ENCODE assay signal across 9 cellular contexts in the genomic region with DNA sequence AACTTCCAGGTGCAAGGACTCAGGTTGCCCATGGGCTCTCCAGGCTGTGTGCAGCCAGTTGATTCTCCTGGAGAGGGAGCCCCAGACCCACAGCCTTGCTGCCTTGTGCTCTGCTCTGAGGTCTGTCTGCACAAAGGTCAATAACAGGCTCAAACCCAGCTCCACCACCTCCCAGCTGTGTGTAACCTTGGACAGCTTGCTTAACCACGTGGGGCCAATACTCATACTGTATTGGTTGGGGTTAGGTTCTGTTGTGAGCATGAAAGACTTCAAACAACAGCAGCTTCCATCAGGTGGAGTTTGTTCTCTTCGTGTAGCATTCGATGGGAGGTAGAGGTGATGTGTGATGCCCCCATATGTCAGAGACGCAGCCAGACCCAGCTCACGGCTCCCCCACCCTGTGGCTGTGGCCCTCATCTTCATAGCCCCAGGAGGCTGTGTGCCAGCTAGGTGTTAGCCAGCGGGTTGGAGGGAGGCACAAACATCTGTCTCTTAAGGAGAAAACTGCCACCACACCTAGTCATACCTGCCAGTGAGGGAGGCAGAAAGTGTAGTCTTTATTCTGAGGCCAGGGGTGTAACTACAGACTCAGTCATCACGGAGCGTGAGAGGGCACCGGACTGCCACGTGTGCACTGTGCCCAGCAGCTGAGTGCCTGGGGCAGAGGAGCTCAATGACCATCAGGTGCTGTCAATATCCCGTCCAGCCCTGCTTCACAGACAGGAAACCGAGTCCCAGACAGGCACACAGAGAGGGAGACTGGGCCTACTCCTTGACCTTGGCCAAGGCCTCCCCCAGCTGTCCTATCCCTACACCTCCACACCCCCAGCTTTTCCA. TPM values are rescaled to one million over a fixed set of nuclear protein-coding genes. Genes with fewer than 3 reads are reported as not detected.
DNase-seq lines count a peak whose midpoint lies in the region; ATAC-seq and TF ChIP-seq lines count a peak whose summit lies in the region.
"Had no signal": no experiment of that assay in that cellular context is flagged by ENCODE, and none has a peak within 500 bp of the region (broad histone marks: within the 10 kb centered on the region; RNA-seq: fewer than 3 reads in every experiment).

No MANE protein-coding gene starts in this region.

- H3K4me1 Mint-ChIP-seq in activated T-helper 1 cell treated with anti-CD3 and anti-CD28 coated beads, Interleukin-12 subunit alpha, Interleukin-12 subunit beta, Interleukin-2, Interleukin-4 antibody, amounts not matched to agents 30 ng/mL and 10 ng/mL and 1 ng/mL, durations not matched to agents 14 hours and 24 hours and 36 hours (ENCODE audit: low read depth), result no peaks in the 10 kb centered on the region
- H3K4me1 Mint-ChIP-seq in activated CD4-positive, alpha-beta memory T cell treated with anti-CD3 and anti-CD28 coated beads for 36 hours (ENCODE audit: low read depth), result no peaks in the 10 kb centered on the region

- no peaks in the 10 kb centered on the region for H3K9me3 Mint-ChIP-seq in activated T-helper 1 cell treated with anti-CD3 and anti-CD28 coated beads, Interleukin-12 subunit alpha, Interleukin-12 subunit beta, Interleukin-2, Interleukin-4 antibody, amounts not matched to agents 30 ng/mL and 10 ng/mL and 1 ng/mL, durations not matched to agents 14 hours and 24 hours and 36 hours
- no peaks in the 10 kb centered on the region for H3K9me3 Mint-ChIP-seq in activated CD4-positive, alpha-beta memory T cell treated with anti-CD3 and anti-CD28 coated beads for 36 hours

- POLR2A ChIA-PET in activated CD4-positive, alpha-beta memory T cell treated with anti-CD3 and anti-CD28 coated beads for 36 hours (lab: Charles Lee), result no interaction called here

- TF ChIP-seq CTCF in VCaP (conservative IDR thresholded peaks at IDR 0.05) (peak; percentile 28; the same call in 1 of the 2 replicates), dorsolateral prefrontal cortex (IDR thresholded peaks at IDR 0.05 in 54 of 56, conservative IDR thresholded peaks at IDR 0.05 in 2 of 56; ENCODE audit: low read depth in 1 of 56, partially characterized antibody in 56 of 56) (no peak)

- H3K4me3 Mint-ChIP-seq in activated T-helper 1 cell treated with anti-CD3 and anti-CD28 coated beads, Interleukin-12 subunit alpha, Interleukin-12 subunit beta, Interleukin-2, Interleukin-4 antibody, amounts not matched to agents 30 ng/mL and 10 ng/mL and 1 ng/mL, durations not matched to agents 14 hours and 24 hours and 36 hours, result no peak overlapping the region
- H3K4me3 Mint-ChIP-seq in activated CD4-positive, alpha-beta memory T cell treated with anti-CD3 and anti-CD28 coated beads for 36 hours, result no peak overlapping the region

- H3K27ac ChIP-seq in VCaP (no peak overlapping the region), dorsolateral prefrontal cortex (no peak overlapping the region)
- H3K27ac ChIP-seq: adrenal gland had no signal

- DNase-seq in DMS 273 treated with DMSO at 0.1 percent for 48 hours (lab: John Stamatoyannopoulos, UW) (peak; percentile 86), left colon (no peak), dorsolateral prefrontal cortex (no peak)
- peak; percentile 33 for DNase-seq in Jurkat, Clone E6-1 (ENCODE audit: low read depth, low spot score)
- no peak for DNase-seq in activated T-helper 1 cell treated with anti-CD3 and anti-CD28 coated beads, Interleukin-12 subunit alpha, Interleukin-12 subunit beta, Interleukin-2, Interleukin-4 antibody, amounts not matched to agents 30 ng/mL and 10 ng/mL and 1 ng/mL, durations not matched to agents 14 hours and 24 hours and 36 hours (ENCODE audit: low spot score)
- no peak for DNase-seq in activated CD4-positive, alpha-beta memory T cell treated with anti-CD3 and anti-CD28 coated beads for 36 hours

- no peak overlapping the region for H3K27ac Mint-ChIP-seq in activated T-helper 1 cell treated with anti-CD3 and anti-CD28 coated beads, Interleukin-12 subunit alpha, Interleukin-12 subunit beta, Interleukin-2, Interleukin-4 antibody, amounts not matched to agents 30 ng/mL and 10 ng/mL and 1 ng/mL, durations not matched to agents 14 hours and 24 hours and 36 hours
- no peak overlapping the region for H3K27ac Mint-ChIP-seq in activated CD4-positive, alpha-beta memory T cell treated with anti-CD3 and anti-CD28 coated beads for 36 hours

- no peaks in the 10 kb centered on the region for H3K27me3 ChIP-seq in dorsolateral prefrontal cortex
- H3K27me3 ChIP-seq: adrenal gland had no signal

- intact Hi-C loops in left colon (cut with DNase I, micrococcal nuclease) (no loop called here), dorsolateral prefrontal cortex (cut with DNase I) (no loop called here)
- intact Hi-C loops in activated T-helper 1 cell treated with anti-CD3 and anti-CD28 coated beads, Interleukin-12 subunit alpha, Interleukin-12 subunit beta, Interleukin-2, Interleukin-4 antibody, amounts not matched to agents 30 ng/mL and 10 ng/mL and 1 ng/mL, durations not matched to agents 14 hours and 24 hours and 36 hours (cut with micrococcal nuclease), result no loop called here
- intact Hi-C loops in activated CD4-positive, alpha-beta memory T cell treated with anti-CD3 and anti-CD28 coated beads for 36 hours (cut with micrococcal nuclease), result no loop called here

- H3K36me3 Mint-ChIP-seq in activated T-helper 1 cell treated with anti-CD3 and anti-CD28 coated beads, Interleukin-12 subunit alpha, Interleukin-12 subunit beta, Interleukin-2, Interleukin-4 antibody, amounts not matched to agents 30 ng/mL and 10 ng/mL and 1 ng/mL, durations not matched to agents 14 hours and 24 hours and 36 hours (ENCODE audit: low read depth), result no peaks in the 10 kb centered on the region
- no peaks in the 10 kb centered on the region for H3K36me3 Mint-ChIP-seq in activated CD4-positive, alpha-beta memory T cell treated with anti-CD3 and anti-CD28 coated beads for 36 hours

- CTCF ChIA-PET in activated CD4-positive, alpha-beta memory T cell treated with anti-CD3 and anti-CD28 coated beads for 36 hours (lab: Charles Lee), result interaction anchor here (1.2 to 1.3 kb wide), 2 partner anchors 70 to 109 kb away, joined by 3 to 4 read pairs; partner anchors contain the start of gene YKT6

- ATAC-seq in left colon (peak; percentile 86), HG03097 (IDR thresholded peaks at IDR 0.05; ENCODE audit: low FRiP score, unreplicated experiment) (no peak)

- H3K27me3 Mint-ChIP-seq in activated T-helper 1 cell treated with anti-CD3 and anti-CD28 coated beads, Interleukin-12 subunit alpha, Interleukin-12 subunit beta, Interleukin-2, Interleukin-4 antibody, amounts not matched to agents 30 ng/mL and 10 ng/mL and 1 ng/mL, durations not matched to agents 14 hours and 24 hours and 36 hours (ENCODE audit: insufficient read depth), result peaks cover 8% of the 10 kb centered on the region
- no peaks in the 10 kb centered on the region for H3K27me3 Mint-ChIP-seq in activated CD4-positive, alpha-beta memory T cell treated with anti-CD3 and anti-CD28 coated beads for 36 hours

- H3K4me3 ChIP-seq in Jurkat, Clone E6-1 (ENCODE audit: low read length), result no peak overlapping the region
- no peak overlapping the region for H3K4me3 ChIP-seq in dorsolateral prefrontal cortex
- H3K4me3 ChIP-seq: adrenal gland had no signal

RNA-seq across cellular contexts. Expression of gene POLD2, which starts 8.0 kb away (rescaled TPM):
- 300 TPM for polyA plus RNA-seq in Jurkat, Clone E6-1 (2012; ENCODE audit: insufficient read depth, insufficient read length)
- total RNA-seq in left colon (10 to 100 TPM; 40.5 to 57.0 TPM), dorsolateral prefrontal cortex (10 to 100 TPM; 33.8 to 83.9 (median 57.8) TPM)
- 234 and 250 TPM in 2 replicates for total RNA-seq in activated T-helper 1 cell treated with anti-CD3 and anti-CD28 coated beads, Interleukin-12 subunit alpha, Interleukin-12 subunit beta, Interleukin-2, Interleukin-4 antibody, amounts not matched to agents 30 ng/mL and 10 ng/mL and 1 ng/mL, durations not matched to agents 14 hours and 24 hours and 36 hours
- 100 to 1,000 TPM; 189 to 212 TPM for total RNA-seq in activated CD4-positive, alpha-beta memory T cell treated with anti-CD3 and anti-CD28 coated beads for 36 hours

RNA-seq across cellular contexts. Expression of gene MYL7, which starts 9.7 kb away (rescaled TPM):
- polyA plus RNA-seq in Jurkat, Clone E6-1 (2012; ENCODE audit: insufficient read depth, insufficient read length), result not detected
- total RNA-seq in left colon (not detected), dorsolateral prefrontal cortex (1 to 10 TPM in 59 of 120 experiments, under 1 TPM in 5, not detected in 56; 0.82 to 5.6 (median 1.9) TPM)
- total RNA-seq in activated T-helper 1 cell treated with anti-CD3 and anti-CD28 coated beads, Interleukin-12 subunit alpha, Interleukin-12 subunit beta, Interleukin-2, Interleukin-4 antibody, amounts not matched to agents 30 ng/mL and 10 ng/mL and 1 ng/mL, durations not matched to agents 14 hours and 24 hours and 36 hours, result not detected in 2 replicates
- total RNA-seq in activated CD4-positive, alpha-beta memory T cell treated with anti-CD3 and anti-CD28 coated beads for 36 hours, result not detected
- total RNA-seq: adrenal gland had no signal

RNA-seq across cellular contexts. Expression of gene AEBP1, which starts 27.2 kb away (rescaled TPM):
- polyA plus RNA-seq in Jurkat, Clone E6-1 (2012; ENCODE audit: insufficient read depth, insufficient read length), result 63.2 TPM
- total RNA-seq in left colon (10 to 100 TPM; 20.1 to 59.6 TPM), dorsolateral prefrontal cortex (100 to 1,000 TPM in 5 of 120 experiments, 10 to 100 TPM in 114, 1 to 10 TPM in 1; 9.1 to 175 (median 43.5) TPM)
- 17.0 and 17.2 TPM in 2 replicates for total RNA-seq in activated T-helper 1 cell treated with anti-CD3 and anti-CD28 coated beads, Interleukin-12 subunit alpha, Interleukin-12 subunit beta, Interleukin-2, Interleukin-4 antibody, amounts not matched to agents 30 ng/mL and 10 ng/mL and 1 ng/mL, durations not matched to agents 14 hours and 24 hours and 36 hours
- total RNA-seq in activated CD4-positive, alpha-beta memory T cell treated with anti-CD3 and anti-CD28 coated beads for 36 hours, result 1 to 10 TPM; 5.5 to 6.6 TPM

RNA-seq across cellular contexts. Expression of gene POLM, which starts 49.1 kb away (rescaled TPM):
- polyA plus RNA-seq in Jurkat, Clone E6-1 (2012; ENCODE audit: insufficient read depth, insufficient read length), result 34.9 TPM
- 10 to 100 TPM; 20.7 to 22.8 TPM for total RNA-seq in left colon
- total RNA-seq in dorsolateral prefrontal cortex, result 10 to 100 TPM; 10.6 to 34.8 (median 18.7) TPM
- 36.9 and 41.7 TPM in 2 replicates for total RNA-seq in activated T-helper 1 cell treated with anti-CD3 and anti-CD28 coated beads, Interleukin-12 subunit alpha, Interleukin-12 subunit beta, Interleukin-2, Interleukin-4 antibody, amounts not matched to agents 30 ng/mL and 10 ng/mL and 1 ng/mL, durations not matched to agents 14 hours and 24 hours and 36 hours
- total RNA-seq in activated CD4-positive, alpha-beta memory T cell treated with anti-CD3 and anti-CD28 coated beads for 36 hours, result 10 to 100 TPM; 32.5 to 32.7 TPM

RNA-seq across cellular contexts. Expression of gene GCK, which starts 57.8 kb away (rescaled TPM):
- 0.66 TPM for polyA plus RNA-seq in Jurkat, Clone E6-1 (2012; ENCODE audit: insufficient read depth, insufficient read length)
- total RNA-seq in left colon (under 1 TPM; 0.15 to 0.22 TPM), dorsolateral prefrontal cortex (1 to 10 TPM; 1.4 to 8.9 (median 4.0) TPM)
- 1.9 and 2.4 TPM in 2 replicates for total RNA-seq in activated T-helper 1 cell treated with anti-CD3 and anti-CD28 coated beads, Interleukin-12 subunit alpha, Interleukin-12 subunit beta, Interleukin-2, Interleukin-4 antibody, amounts not matched to agents 30 ng/mL and 10 ng/mL and 1 ng/mL, durations not matched to agents 14 hours and 24 hours and 36 hours
- total RNA-seq in activated CD4-positive, alpha-beta memory T cell treated with anti-CD3 and anti-CD28 coated beads for 36 hours, result 1 to 10 TPM; 1.1 to 1.3 TPM

Comparison
In these comparisons a context has a peak if more than half of its experiments do, and no peak if none do; other contexts are left out.
1. DNase-seq: peak in DMS 273 treated with DMSO at 0.1 percent for 48 hours (single experiment) and Jurkat, Clone E6-1 (single experiment); none in left colon (0 of 2), dorsolateral prefrontal cortex (0 of 10), activated T-helper 1 cell treated with anti-CD3 and anti-CD28 coated beads, Interleukin-12 subunit alpha, Interleukin-12 subunit beta, Interleukin-2, Interleukin-4 antibody, amounts not matched to agents 30 ng/mL and 10 ng/mL and 1 ng/mL, durations not matched to agents 14 hours and 24 hours and 36 hours (single experiment) and activated CD4-positive, alpha-beta memory T cell treated with anti-CD3 and anti-CD28 coated beads for 36 hours (single experiment).